18 cellular contexts compared by ENCODE assay signal in genomic region chr11:109845437-109845836, GRCh38.
A peak's percentile ranks its signal among the peaks of the same experiment; 100 is the strongest.
DNase-seq lines count a peak whose midpoint lies in the region; ATAC-seq and TF ChIP-seq lines count a peak whose summit lies in the region.
"Had no signal": no experiment of that assay in that cellular context is flagged by ENCODE, and none has a peak within 500 bp of the region (broad histone marks: within the 10 kb centered on the region; RNA-seq: fewer than 3 reads in every experiment).

No MANE protein-coding gene starts in this region.

- no peak overlapping the region for H2AFZ ChIP-seq in IMR-90 (replicated peaks; ENCODE audit: low read length, poor library complexity)

- H3K56ac ChIP-seq in IMR-90 (ENCODE audit: extremely low read depth, insufficient read depth, low read length) = no peak overlapping the region

- DNase-seq in AG10803 (ENCODE audit: low read depth) = peak; percentile 86
- no peak for DNase-seq in IMR-90
- peak; percentile 66 for DNase-seq in fibroblast of gingiva (ENCODE audit: low read depth)
- DNase-seq in NCI-H345 (lab: John Stamatoyannopoulos, UW) = no peak
- DNase-seq in NCI-H2081 treated with DMSO at 0.1 percent for 48 hours (lab: John Stamatoyannopoulos, UW) = no peak
- DNase-seq: CD8-positive, alpha-beta T cell; H7; NCI-H1436; NCI-H2081; NCI-H524 treated with DMSO at 0.1 percent for 48 hours; T-helper 1 cell had no signal

- H3K27ac Mint-ChIP-seq in nephron = peak overlapping the region in 2 of 3 experiments; percentile 4 to 33
- H3K27ac Mint-ChIP-seq: CD8-positive, alpha-beta T cell had no signal

- no peak overlapping the region for H2BK120ac ChIP-seq in IMR-90 (ENCODE audit: low read depth, low read length)

- no peak overlapping the region for H3K18ac ChIP-seq in IMR-90 (ENCODE audit: low read depth, low read length)

- no peak overlapping the region for H3K4me2 ChIP-seq in IMR-90 (ENCODE audit: low read depth, low read length)
- H3K4me2 ChIP-seq: BLaER1 had no signal

- H3K27me3 Mint-ChIP-seq in nephron (ENCODE audit: low read depth) = no peaks in the 10 kb centered on the region

- CTCF ChIA-PET in IMR-90 (lab: Yijun Ruan, JAX) = interaction anchor here (0.6 kb wide), 1 partner anchor 584 kb away, joined by 4 read pairs; no protein-coding TSS in a partner anchor

- no peaks in the 10 kb centered on the region for H3K79me1 ChIP-seq in IMR-90 (ENCODE audit: low read depth in 1 of 2, low read length in 2 of 2)

- no peak overlapping the region for H2BK15ac ChIP-seq in IMR-90 (ENCODE audit: low read depth, low read length)

- H3K4me1 Mint-ChIP-seq in nephron = peaks cover 8% of the 10 kb centered on the region

- no peak overlapping the region for H2BK20ac ChIP-seq in IMR-90 (ENCODE audit: low read depth, low read length)

- dilution Hi-C loops in IMR-90 (cut with HindIII; ENCODE audit: low sequenced_read_pairs, unreplicated experiment) = no loop called here

- no peaks in the 10 kb centered on the region for H3K36me3 Mint-ChIP-seq in nephron (ENCODE audit: low read depth)
- H3K36me3 Mint-ChIP-seq: CD8-positive, alpha-beta T cell had no signal

- H4K91ac ChIP-seq in IMR-90 (ENCODE audit: insufficient read depth, low read depth, low read length) = no peak overlapping the region

- intact Hi-C loops in IMR-90 (cut with micrococcal nuclease) = no loop called here

- no peak overlapping the region for H3K4ac ChIP-seq in IMR-90 (ENCODE audit: low read depth, low read length)

- H3K4me3 ChIP-seq in AG10803 (ENCODE audit: low read length) = no peak overlapping the region
- no peak overlapping the region for H3K4me3 ChIP-seq in IMR-90 (ENCODE audit: insufficient read depth, low read depth, low read length)
- H3K4me3 ChIP-seq: BLaER1, GM12878 had no signal

- no peaks in the 10 kb centered on the region for H3K36me3 ChIP-seq in IMR-90 (ENCODE audit: control insufficient read depth, insufficient read depth, low read length)
- H3K36me3 ChIP-seq: BLaER1 had no signal

- no peak overlapping the region for H3K14ac ChIP-seq in IMR-90 (replicated peaks; ENCODE audit: low read depth, low read length)

- no peak overlapping the region for H3K9ac ChIP-seq in IMR-90 (ENCODE audit: low read depth, low read length)
- H3K9ac ChIP-seq: BLaER1 had no signal

- no peaks in the 10 kb centered on the region for H3K27me3 ChIP-seq in IMR-90 (ENCODE audit: control insufficient read depth, insufficient read depth, low read length)
- H3K27me3 ChIP-seq: BLaER1 had no signal

- TF ChIP-seq CTCF in AG10803 (conservative IDR thresholded peaks at IDR 0.05; ENCODE audit: low read length) = no peak
- TF ChIP-seq CTCF in IMR-90 (conservative IDR thresholded peaks at IDR 0.05; ENCODE audit: low read depth, low read length) = no peak
- TF ChIP-seq CTCF in nephron (IDR thresholded peaks at IDR 0.05; ENCODE audit: unreplicated experiment in 3 of 3) = no peak

- ATAC-seq in IMR-90 (ENCODE audit: low read depth) (peak; percentile 51), GM19328 (IDR thresholded peaks at IDR 0.05; ENCODE audit: unreplicated experiment) (no peak), GM21723 (IDR thresholded peaks at IDR 0.05; ENCODE audit: unreplicated experiment) (no peak)
- ATAC-seq: CD8-positive, alpha-beta T cell; GM12878; Panc1 had no signal

- H4K20me1 ChIP-seq in IMR-90 (ENCODE audit: insufficient read depth, low read length) = no peaks in the 10 kb centered on the region
- H4K20me1 ChIP-seq: BLaER1 had no signal

- no peak overlapping the region for H2BK5ac ChIP-seq in IMR-90 (ENCODE audit: low read depth, low read length, poor library complexity, severe bottlenecking)

- H3K9me3 Mint-ChIP-seq in nephron = no peaks in the 10 kb centered on the region
- H3K9me3 Mint-ChIP-seq: CD8-positive, alpha-beta T cell had no signal

- no peak for TF ChIP-seq POLR2A in IMR-90 (IDR thresholded peaks at IDR 0.05; ENCODE audit: low read depth, low read length)

- no peak overlapping the region for H4K5ac ChIP-seq in IMR-90 (ENCODE audit: low read depth, low read length)

- TF ChIP-seq RAD21 in IMR-90 (IDR thresholded peaks at IDR 0.05; ENCODE audit: low read length) = no peak

- no peaks in the 10 kb centered on the region for H3K4me1 ChIP-seq in IMR-90 (ENCODE audit: control insufficient read depth, insufficient read depth, low read length)
- H3K4me1 ChIP-seq: BLaER1 had no signal

- POLR2A ChIA-PET in IMR-90 (lab: Charles Lee; ENCODE audit: unreplicated experiment) = no interaction called here

- H3K9me3 ChIP-seq in IMR-90 (ENCODE audit: control insufficient read depth, insufficient read depth, low read length) = no peaks in the 10 kb centered on the region
- H3K9me3 ChIP-seq: BLaER1 had no signal

- H3K27ac ChIP-seq in IMR-90 (ENCODE audit: insufficient read depth, low read length) = no peak overlapping the region
- H3K27ac ChIP-seq: BLaER1, HL-60 had no signal

- no peak overlapping the region for H2AK5ac ChIP-seq in IMR-90 (ENCODE audit: low read depth, low read length)

- BruUV-seq in IMR-90 (replicated peaks; lab: Mats Ljungman, UMichigan) = no TSS peak

- in situ Hi-C loops in IMR-90 (cut with MboI; ENCODE audit: low sequenced_read_pairs) = no loop called here

- no peaks in the 10 kb centered on the region for H3K9me1 ChIP-seq in IMR-90 (ENCODE audit: insufficient read depth, low read length)

- H2AK9ac ChIP-seq in IMR-90 (replicated peaks; ENCODE audit: low read depth, low read length, poor library complexity) = no peak overlapping the region

- no CpG with 5 or more reads among the region's 1 CpG for WGBS in IMR-90 (ENCODE audit: extremely low coverage in 2 of 2, insufficient read length in 1 of 2), 2 experiments

- H3K4me3 Mint-ChIP-seq in nephron = no peak overlapping the region
- H3K4me3 Mint-ChIP-seq: CD8-positive, alpha-beta T cell had no signal

- H4K8ac ChIP-seq in IMR-90 (ENCODE audit: low read depth in 2 of 2, low read length in 2 of 2) = no peak overlapping the region

- no peak overlapping the region for H3K23ac ChIP-seq in IMR-90 (ENCODE audit: low read depth, low read length)

TF ChIP-seq in IMR-90, 13 proteins besides CTCF, POLR2A, EP300 and RAD21:
- TF ChIP-seq MXI1 (IDR thresholded peaks at IDR 0.05; ENCODE audit: borderline replicate concordance, low read depth, low read length) = no peak
- TF ChIP-seq, protein P1, sequence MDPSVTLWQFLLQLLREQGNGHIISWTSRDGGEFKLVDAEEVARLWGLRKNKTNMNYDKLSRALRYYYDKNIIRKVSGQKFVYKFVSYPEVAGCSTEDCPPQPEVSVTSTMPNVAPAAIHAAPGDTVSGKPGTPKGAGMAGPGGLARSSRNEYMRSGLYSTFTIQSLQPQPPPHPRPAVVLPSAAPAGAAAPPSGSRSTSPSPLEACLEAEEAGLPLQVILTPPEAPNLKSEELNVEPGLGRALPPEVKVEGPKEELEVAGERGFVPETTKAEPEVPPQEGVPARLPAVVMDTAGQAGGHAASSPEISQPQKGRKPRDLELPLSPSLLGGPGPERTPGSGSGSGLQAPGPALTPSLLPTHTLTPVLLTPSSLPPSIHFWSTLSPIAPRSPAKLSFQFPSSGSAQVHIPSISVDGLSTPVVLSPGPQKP (IDR thresholded peaks at IDR 0.05; ENCODE audit: borderline replicate concordance, low read depth, low read length) = no peak
- no peak for TF ChIP-seq NFE2L2 (IDR thresholded peaks at IDR 0.05; ENCODE audit: low read depth, low read length)
- TF ChIP-seq FOS (IDR thresholded peaks at IDR 0.05; ENCODE audit: low read depth, low read length) = no peak
- no peak for TF ChIP-seq CHD1 (IDR thresholded peaks at IDR 0.05; ENCODE audit: low read depth, low read length)

Comparison
In these comparisons a context has a peak if more than half of its experiments do, and no peak if none do; other contexts are left out.
1. DNase-seq: peak in AG10803 (single experiment) and fibroblast of gingiva (single experiment); none in IMR-90 (single experiment), NCI-H345 (single experiment) and NCI-H2081 treated with DMSO at 0.1 percent for 48 hours (single experiment).